Comparison of ENCODE assay signal across 28 cellular contexts in genomic region chr1:2085080-2085479, GRCh38.
"Had no signal": no experiment of that assay in that cellular context is flagged by ENCODE, and none has a peak within 500 bp of the region (broad histone marks: within the 10 kb centered on the region; RNA-seq: fewer than 3 reads in every experiment).

No MANE protein-coding gene starts in this region.

- H3K4me1 Mint-ChIP-seq: activated T-helper 17 cell treated with anti-CD3 and anti-CD28 coated beads, Interleukin-2, amount 50 U/mL, for 72 hours; endodermal cell; stimulated activated naive B cell treated with anti-CD40 and anti-IgM and Interleukin-4, amounts not matched to agents 10 μg/mL and 1 μg/mL and 100 μg/mL, for 72 hours had no signal

- DNase-seq: activated CD4-positive, alpha-beta T cell treated with anti-CD3 and anti-CD28 coated beads, Interleukin-2, amount 50 U/mL, for 1 hour; activated CD4-positive, CD25-positive, alpha-beta regulatory T cell treated with anti-CD3 and anti-CD28 coated beads, Interleukin-2, amount 50 U/mL, for 72 hours; activated CD8-positive, alpha-beta memory T cell treated with anti-CD3 and anti-CD28 coated beads for 24 hours; activated CD8-positive, alpha-beta memory T cell treated with anti-CD3 and anti-CD28 coated beads, Interleukin-2, amount 50 U/mL, for 4 hours; activated naive CD4-positive, alpha-beta T cell; activated T-cell treated with anti-CD3 and anti-CD28 coated beads, Interleukin-2, amount 50 U/mL, for 24 hours; adrenal gland; brain microvascular endothelial cell; cortex of kidney; endodermal cell; heart right ventricle; islet precursor cell; left colon; naive B cell; occipital lobe; stimulated activated CD4-positive, alpha-beta T cell treated with anti-CD3 and anti-CD28 coated beads, Interleukin-15, amount 100 ng/mL, for 24 hours; stimulated activated CD8-positive, alpha-beta memory T cell treated with anti-CD3 and anti-CD28 coated beads, Interleukin-4, amount 100 ng/mL, for 48 hours; stimulated activated naive B cell treated with anti-CD40 and anti-IgM and Interleukin-4, amounts not matched to agents 10 μg/mL and 1 μg/mL and 100 μg/mL, for 72 hours; tibial artery; WERI-Rb-1 had no signal

- H3K36me3 ChIP-seq: adrenal gland, ascending aorta, brain microvascular endothelial cell, gastroesophageal sphincter, heart right ventricle, tibial artery, WERI-Rb-1 had no signal

- H3K4me3 Mint-ChIP-seq: activated naive CD8-positive, alpha-beta T cell; activated T-cell treated with anti-CD3 and anti-CD28 coated beads, Interleukin-2, amount 50 U/mL, for 24 hours; activated T-helper 17 cell treated with anti-CD3 and anti-CD28 coated beads, Interleukin-2, amount 50 U/mL, for 72 hours; endodermal cell; naive B cell; stimulated activated naive B cell treated with anti-CD40 and anti-IgM and Interleukin-4, amounts not matched to agents 10 μg/mL and 1 μg/mL and 100 μg/mL, for 72 hours had no signal

- H3K9me3 ChIP-seq: adrenal gland, ascending aorta, heart right ventricle had no signal

- H3K4me2 ChIP-seq: smooth muscle cell had no signal

- FAIRE-seq: urothelium cell line had no signal

- H3K27me3 ChIP-seq: adrenal gland, ascending aorta, brain microvascular endothelial cell had no signal

- H3K4me3 ChIP-seq: adrenal gland, ascending aorta, gastroesophageal sphincter, heart right ventricle, lung, smooth muscle cell, tibial artery had no signal

- H3K27me3 Mint-ChIP-seq: activated naive CD8-positive, alpha-beta T cell; activated T-cell treated with anti-CD3 and anti-CD28 coated beads, Interleukin-2, amount 50 U/mL, for 24 hours; activated T-helper 17 cell treated with anti-CD3 and anti-CD28 coated beads, Interleukin-2, amount 50 U/mL, for 72 hours; naive B cell; stimulated activated naive B cell treated with anti-CD40 and anti-IgM and Interleukin-4, amounts not matched to agents 10 μg/mL and 1 μg/mL and 100 μg/mL, for 72 hours had no signal

- H3K27ac Mint-ChIP-seq: activated naive CD8-positive, alpha-beta T cell; activated T-cell treated with anti-CD3 and anti-CD28 coated beads, Interleukin-2, amount 50 U/mL, for 24 hours; activated T-helper 17 cell treated with anti-CD3 and anti-CD28 coated beads, Interleukin-2, amount 50 U/mL, for 72 hours; endodermal cell; naive B cell; stimulated activated naive B cell treated with anti-CD40 and anti-IgM and Interleukin-4, amounts not matched to agents 10 μg/mL and 1 μg/mL and 100 μg/mL, for 72 hours had no signal

- H3K9me3 Mint-ChIP-seq: activated T-cell treated with anti-CD3 and anti-CD28 coated beads, Interleukin-2, amount 50 U/mL, for 24 hours; activated T-helper 17 cell treated with anti-CD3 and anti-CD28 coated beads, Interleukin-2, amount 50 U/mL, for 72 hours; endodermal cell had no signal

- H3K36me3 Mint-ChIP-seq: naive B cell had no signal

- H3K4me1 ChIP-seq: ascending aorta, gastroesophageal sphincter, tibial artery had no signal

- H3K27ac ChIP-seq: adrenal gland, ascending aorta, brain microvascular endothelial cell, epithelial cell of prostate, gastroesophageal sphincter, heart right ventricle, tibial artery, WERI-Rb-1 had no signal
